ENCODE assay signal across 2 cellular contexts in the genomic region with DNA sequence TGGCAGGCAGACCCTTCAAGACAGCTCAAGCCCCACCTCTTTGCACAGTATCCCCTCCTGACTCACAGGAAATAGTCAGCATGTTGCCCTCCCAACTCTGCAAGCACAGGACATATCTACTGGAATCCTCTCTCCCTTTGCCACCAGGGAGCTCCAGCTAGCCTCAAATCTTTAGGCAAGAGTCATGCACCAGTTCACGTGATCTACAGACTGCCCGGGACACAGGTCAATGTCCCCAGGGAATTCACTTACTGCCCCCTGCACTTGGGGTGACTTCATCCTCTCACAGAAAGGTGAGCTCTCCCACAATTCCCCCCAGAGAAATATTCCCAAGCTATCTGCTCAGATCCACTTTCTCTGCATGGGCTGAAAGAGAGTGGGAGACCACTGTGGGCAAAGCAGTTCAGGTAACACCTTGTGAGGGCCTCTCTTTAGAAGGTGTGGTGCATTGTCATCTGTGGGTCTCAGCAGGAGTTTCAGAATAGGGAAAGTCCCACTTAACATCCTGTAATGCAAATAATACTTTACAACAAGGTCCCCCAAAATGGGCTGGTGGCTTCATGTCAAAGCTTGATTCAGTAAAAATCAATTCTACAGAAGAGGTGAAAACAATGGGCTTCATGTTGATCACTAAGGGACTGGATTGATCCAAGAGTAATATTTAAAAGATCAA.
A peak's percentile ranks its signal among the peaks of the same experiment; 100 is the strongest.
TF ChIP-seq lines count a peak whose summit lies in the region.

No MANE protein-coding gene starts in this region.

TF ChIP-seq in HepG2, 621 proteins besides CTCF, POLR2A, EP300 and RAD21 (continues in another document):
- peak; percentile 60 for TF ChIP-seq RXRB (CRISPR knock-in tag; IDR thresholded peaks at IDR 0.05; ENCODE audit: borderline replicate concordance)
- no peak for TF ChIP-seq DNMT3B (CRISPR knock-in tag; conservative IDR thresholded peaks at IDR 0.05)
- TF ChIP-seq NR2F2 (IDR thresholded peaks at IDR 0.05; ENCODE audit: borderline replicate concordance, low read depth) = no peak
- TF ChIP-seq SALL1 (CRISPR knock-in tag; IDR thresholded peaks at IDR 0.05) = peak; percentile 40; the same call in 1 of the 2 replicates
- no peak for TF ChIP-seq ZNF530 (CRISPR knock-in tag; IDR thresholded peaks at IDR 0.05; ENCODE audit: low read depth)
- TF ChIP-seq, protein P1, sequence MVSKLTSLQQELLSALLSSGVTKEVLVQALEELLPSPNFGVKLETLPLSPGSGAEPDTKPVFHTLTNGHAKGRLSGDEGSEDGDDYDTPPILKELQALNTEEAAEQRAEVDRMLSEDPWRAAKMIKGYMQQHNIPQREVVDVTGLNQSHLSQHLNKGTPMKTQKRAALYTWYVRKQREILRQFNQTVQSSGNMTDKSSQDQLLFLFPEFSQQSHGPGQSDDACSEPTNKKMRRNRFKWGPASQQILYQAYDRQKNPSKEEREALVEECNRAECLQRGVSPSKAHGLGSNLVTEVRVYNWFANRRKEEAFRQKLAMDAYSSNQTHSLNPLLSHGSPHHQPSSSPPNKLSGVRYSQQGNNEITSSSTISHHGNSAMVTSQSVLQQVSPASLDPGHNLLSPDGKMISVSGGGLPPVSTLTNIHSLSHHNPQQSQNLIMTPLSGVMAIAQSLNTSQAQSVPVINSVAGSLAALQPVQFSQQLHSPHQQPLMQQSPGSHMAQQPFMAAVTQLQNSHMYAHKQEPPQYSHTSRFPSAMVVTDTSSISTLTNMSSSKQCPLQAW (CRISPR knock-in tag; IDR thresholded peaks at IDR 0.05) = 0 out of 2 replicates have a peak, but pooled peaks have one; percentile 18
- no peak for TF ChIP-seq ZBTB4 (CRISPR knock-in tag; IDR thresholded peaks at IDR 0.05; ENCODE audit: borderline replicate concordance)
- peak; percentile 96 for TF ChIP-seq MLX (CRISPR knock-in tag; IDR thresholded peaks at IDR 0.05)
- peak; percentile 80 for TF ChIP-seq BHLHE40 (IDR thresholded peaks at IDR 0.05; ENCODE audit: low read length)
- TF ChIP-seq ZNF577 (CRISPR knock-in tag; IDR thresholded peaks at IDR 0.05; ENCODE audit: borderline replicate concordance, low read depth) = no peak
- TF ChIP-seq GATAD2A (CRISPR knock-in tag; IDR thresholded peaks at IDR 0.05) = peak; percentile 24; the same call in 1 of the 2 replicates
- TF ChIP-seq PHF21A (CRISPR knock-in tag; IDR thresholded peaks at IDR 0.05) = peak; percentile 47; the same call in 1 of the 2 replicates
- TF ChIP-seq ZMYM4 (CRISPR knock-in tag; IDR thresholded peaks at IDR 0.05) = peak; percentile 44; the same call in 1 of the 2 replicates
- TF ChIP-seq HNF4G (IDR thresholded peaks at IDR 0.05; ENCODE audit: borderline replicate concordance, low read depth, low read length) = peak; percentile 19; the same call in 1 of the 2 replicates
- no peak for TF ChIP-seq HNF4G (CRISPR knock-in tag; IDR thresholded peaks at IDR 0.05; ENCODE audit: borderline replicate concordance, low read depth)
- TF ChIP-seq KDM6A (CRISPR knock-in tag; IDR thresholded peaks at IDR 0.05; ENCODE audit: low read depth) = no peak
- TF ChIP-seq NR2F6 (IDR thresholded peaks at IDR 0.05) = no peak
- peak; percentile 57 for TF ChIP-seq NR2F6 (CRISPR knock-in tag; IDR thresholded peaks at IDR 0.05)
- TF ChIP-seq ZFX (CRISPR knock-in tag; IDR thresholded peaks at IDR 0.05; ENCODE audit: low read depth) = no peak
- TF ChIP-seq POGZ (CRISPR knock-in tag; IDR thresholded peaks at IDR 0.05) = 0 out of 2 replicates have a peak, but pooled peaks have one; percentile 24
- TF ChIP-seq RARA (CRISPR knock-in tag; IDR thresholded peaks at IDR 0.05) = peak; percentile 29; the same call in 1 of the 2 replicates
- TF ChIP-seq HNF4A (CRISPR knock-in tag; IDR thresholded peaks at IDR 0.05) = peak; percentile 48; the same call in 1 of the 2 replicates
- TF ChIP-seq PHF8 (CRISPR knock-in tag; IDR thresholded peaks at IDR 0.05) = no peak
- TF ChIP-seq SMC3 (IDR thresholded peaks at IDR 0.05; ENCODE audit: low read length) = peak; percentile 14; the same call in 1 of the 2 replicates
- TF ChIP-seq, protein P2, sequence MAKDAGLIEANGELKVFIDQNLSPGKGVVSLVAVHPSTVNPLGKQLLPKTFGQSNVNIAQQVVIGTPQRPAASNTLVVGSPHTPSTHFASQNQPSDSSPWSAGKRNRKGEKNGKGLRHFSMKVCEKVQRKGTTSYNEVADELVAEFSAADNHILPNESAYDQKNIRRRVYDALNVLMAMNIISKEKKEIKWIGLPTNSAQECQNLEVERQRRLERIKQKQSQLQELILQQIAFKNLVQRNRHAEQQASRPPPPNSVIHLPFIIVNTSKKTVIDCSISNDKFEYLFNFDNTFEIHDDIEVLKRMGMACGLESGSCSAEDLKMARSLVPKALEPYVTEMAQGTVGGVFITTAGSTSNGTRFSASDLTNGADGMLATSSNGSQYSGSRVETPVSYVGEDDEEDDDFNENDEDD (CRISPR knock-in tag; IDR thresholded peaks at IDR 0.05; ENCODE audit: borderline replicate concordance) = peak; percentile 19; the same call in 1 of the 2 replicates

TF ChIP-seq in GM23338, 12 proteins besides CTCF, POLR2A, EP300 and RAD21:
- no peak for TF ChIP-seq REST (IDR thresholded peaks at IDR 0.05; ENCODE audit: unreplicated experiment)
- TF ChIP-seq, protein P3, sequence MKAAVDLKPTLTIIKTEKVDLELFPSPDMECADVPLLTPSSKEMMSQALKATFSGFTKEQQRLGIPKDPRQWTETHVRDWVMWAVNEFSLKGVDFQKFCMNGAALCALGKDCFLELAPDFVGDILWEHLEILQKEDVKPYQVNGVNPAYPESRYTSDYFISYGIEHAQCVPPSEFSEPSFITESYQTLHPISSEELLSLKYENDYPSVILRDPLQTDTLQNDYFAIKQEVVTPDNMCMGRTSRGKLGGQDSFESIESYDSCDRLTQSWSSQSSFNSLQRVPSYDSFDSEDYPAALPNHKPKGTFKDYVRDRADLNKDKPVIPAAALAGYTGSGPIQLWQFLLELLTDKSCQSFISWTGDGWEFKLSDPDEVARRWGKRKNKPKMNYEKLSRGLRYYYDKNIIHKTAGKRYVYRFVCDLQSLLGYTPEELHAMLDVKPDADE (IDR thresholded peaks at IDR 0.05) = no peak
- TF ChIP-seq CREB1 (CRISPR knock-in tag; IDR thresholded peaks at IDR 0.05; ENCODE audit: low read depth) = no peak
